ENCODE assay signal across 11 cellular contexts in genomic region chrX:148120151-148120550, GRCh38.
"Had no signal": no experiment of that assay in that cellular context is flagged by ENCODE, and none has a peak within 500 bp of the region (broad histone marks: within the 10 kb centered on the region; RNA-seq: fewer than 3 reads in every experiment).

No MANE protein-coding gene starts in this region.

- H2AFZ ChIP-seq: GM23248, GM23338 had no signal

- H3K4me3 ChIP-seq: GM23248, GM23338, HAP-1 had no signal

- H3K9ac ChIP-seq: GM23248 had no signal

- ATAC-seq: GM23338, HCT116 had no signal

- H3K36me3 ChIP-seq: HAP-1 had no signal

- H3K4me3 Mint-ChIP-seq: GM23338, H9, HFFc6 had no signal

- H3K4me1 ChIP-seq: HAP-1 had no signal

- H3K4me1 Mint-ChIP-seq: GM23338 had no signal

- H3K27ac ChIP-seq: GM23248 had no signal

- FAIRE-seq: H1, H54 had no signal

- H3K9me3 ChIP-seq: HAP-1 had no signal

- H3K27ac Mint-ChIP-seq: GM23338, H9, HFFc6 had no signal

- H3K4me2 ChIP-seq: GM23338 had no signal

- H3K9me3 Mint-ChIP-seq: GM23338 had no signal

- DNase-seq: GM23248, GOT3, H7, H9, HCEC 1CT, HFFc6 had no signal
